Comparison of ENCODE assay signal across 12 cellular contexts in genomic region chr10:9294865-9295264, GRCh38.
A peak's percentile ranks its signal among the peaks of the same experiment; 100 is the strongest.
DNase-seq lines count a peak whose midpoint lies in the region; ATAC-seq and TF ChIP-seq lines count a peak whose summit lies in the region.
"Had no signal": no experiment of that assay in that cellular context is flagged by ENCODE, and none has a peak within 500 bp of the region (broad histone marks: within the 10 kb centered on the region; RNA-seq: fewer than 3 reads in every experiment).

No MANE protein-coding gene starts in this region.

- peaks cover 17% of the 10 kb centered on the region for H3K4me1 Mint-ChIP-seq in activated T-helper 1 cell treated with anti-CD3 and anti-CD28 coated beads, Interleukin-12 subunit alpha, Interleukin-12 subunit beta, Interleukin-2, Interleukin-4 antibody, amounts not matched to agents 30 ng/mL and 10 ng/mL and 1 ng/mL, durations not matched to agents 14 hours and 24 hours and 36 hours (ENCODE audit: low read depth)
- H3K4me1 Mint-ChIP-seq in neural progenitor cell, result peaks cover 6% of the 10 kb centered on the region

- H3K4me1 ChIP-seq in neural progenitor cell, result peaks cover 9% of the 10 kb centered on the region
- H3K4me1 ChIP-seq: esophagus squamous epithelium had no signal

- peak overlapping the region; percentile 36 for H3K4me3 Mint-ChIP-seq in activated T-helper 1 cell treated with anti-CD3 and anti-CD28 coated beads, Interleukin-12 subunit alpha, Interleukin-12 subunit beta, Interleukin-2, Interleukin-4 antibody, amounts not matched to agents 30 ng/mL and 10 ng/mL and 1 ng/mL, durations not matched to agents 14 hours and 24 hours and 36 hours
- H3K4me3 Mint-ChIP-seq in neural progenitor cell, result no peak overlapping the region

- H3K4me2 ChIP-seq in neural progenitor cell, result no peak overlapping the region

- H4K20me1 ChIP-seq in neural progenitor cell (ENCODE audit: low read depth), result no peaks in the 10 kb centered on the region

- DNase-seq in activated T-helper 1 cell treated with anti-CD3 and anti-CD28 coated beads, Interleukin-12 subunit alpha, Interleukin-12 subunit beta, Interleukin-2, Interleukin-4 antibody, amounts not matched to agents 30 ng/mL and 10 ng/mL and 1 ng/mL, durations not matched to agents 14 hours and 24 hours and 36 hours (ENCODE audit: low spot score), result peak; percentile 8
- no peak for DNase-seq in neural progenitor cell (ENCODE audit: low spot score)
- no peak for DNase-seq in superior temporal gyrus (ENCODE audit: extremely low spot score)
- DNase-seq in NCI-H1417 (lab: John Stamatoyannopoulos, UW), result no peak
- DNase-seq in WERI-Rb-1, result no peak
- DNase-seq: esophagus squamous epithelium; left ventricle myocardium superior; stimulated activated naive CD4-positive, alpha-beta T cell had no signal

- H3K9me3 ChIP-seq in neural progenitor cell (ENCODE audit: low read depth), result no peaks in the 10 kb centered on the region
- H3K9me3 ChIP-seq in WERI-Rb-1 (ENCODE audit: severe bottlenecking), result no peaks in the 10 kb centered on the region
- H3K9me3 ChIP-seq: esophagus squamous epithelium had no signal

- H3K9me3 Mint-ChIP-seq in activated T-helper 1 cell treated with anti-CD3 and anti-CD28 coated beads, Interleukin-12 subunit alpha, Interleukin-12 subunit beta, Interleukin-2, Interleukin-4 antibody, amounts not matched to agents 30 ng/mL and 10 ng/mL and 1 ng/mL, durations not matched to agents 14 hours and 24 hours and 36 hours, result peaks cover 4% of the 10 kb centered on the region
- no peaks in the 10 kb centered on the region for H3K9me3 Mint-ChIP-seq in neural progenitor cell

- H2AFZ ChIP-seq in neural progenitor cell (replicated peaks), result no peak overlapping the region

- H3K36me3 ChIP-seq in neural progenitor cell (no peaks in the 10 kb centered on the region), WERI-Rb-1 (no peaks in the 10 kb centered on the region)
- H3K36me3 ChIP-seq: esophagus squamous epithelium had no signal

- peak overlapping the region; percentile 68 for H3K27ac Mint-ChIP-seq in activated T-helper 1 cell treated with anti-CD3 and anti-CD28 coated beads, Interleukin-12 subunit alpha, Interleukin-12 subunit beta, Interleukin-2, Interleukin-4 antibody, amounts not matched to agents 30 ng/mL and 10 ng/mL and 1 ng/mL, durations not matched to agents 14 hours and 24 hours and 36 hours
- H3K27ac Mint-ChIP-seq in neural progenitor cell, result no peak overlapping the region

- H3K4me3 ChIP-seq in neural progenitor cell (no peak overlapping the region), WERI-Rb-1 (ENCODE audit: low read depth, low read length) (no peak overlapping the region)
- H3K4me3 ChIP-seq: esophagus squamous epithelium had no signal

- H3K27me3 Mint-ChIP-seq in activated T-helper 1 cell treated with anti-CD3 and anti-CD28 coated beads, Interleukin-12 subunit alpha, Interleukin-12 subunit beta, Interleukin-2, Interleukin-4 antibody, amounts not matched to agents 30 ng/mL and 10 ng/mL and 1 ng/mL, durations not matched to agents 14 hours and 24 hours and 36 hours (ENCODE audit: insufficient read depth), result peaks cover 3% of the 10 kb centered on the region
- H3K27me3 Mint-ChIP-seq in neural progenitor cell (ENCODE audit: insufficient read depth, low read depth), result no peaks in the 10 kb centered on the region

- H3K36me3 Mint-ChIP-seq in activated T-helper 1 cell treated with anti-CD3 and anti-CD28 coated beads, Interleukin-12 subunit alpha, Interleukin-12 subunit beta, Interleukin-2, Interleukin-4 antibody, amounts not matched to agents 30 ng/mL and 10 ng/mL and 1 ng/mL, durations not matched to agents 14 hours and 24 hours and 36 hours (ENCODE audit: low read depth), result no peaks in the 10 kb centered on the region
- no peaks in the 10 kb centered on the region for H3K36me3 Mint-ChIP-seq in neural progenitor cell

- TF ChIP-seq CTCF in neural progenitor cell (IDR thresholded peaks at IDR 0.05) (no peak), WERI-Rb-1 (IDR thresholded peaks at IDR 0.05; ENCODE audit: low read depth, low read length) (no peak)

- H3F3A ChIP-seq in neural progenitor cell (ENCODE audit: low read depth), result no peaks in the 10 kb centered on the region

- no peak overlapping the region for H3K9ac ChIP-seq in neural progenitor cell

- intact Hi-C loops in activated T-helper 1 cell treated with anti-CD3 and anti-CD28 coated beads, Interleukin-12 subunit alpha, Interleukin-12 subunit beta, Interleukin-2, Interleukin-4 antibody, amounts not matched to agents 30 ng/mL and 10 ng/mL and 1 ng/mL, durations not matched to agents 14 hours and 24 hours and 36 hours (cut with micrococcal nuclease), result loop anchor here (10.0 kb wide), 1 partner anchor 1160 kb away; no protein-coding TSS in a partner anchor

- H3K27me3 ChIP-seq in neural progenitor cell (no peaks in the 10 kb centered on the region), WERI-Rb-1 (ENCODE audit: insufficient read depth, low read depth, severe bottlenecking) (no peaks in the 10 kb centered on the region)

- no peaks in the 10 kb centered on the region for H3K79me2 ChIP-seq in neural progenitor cell (ENCODE audit: low read depth)

- ATAC-seq in GM18508 (IDR thresholded peaks at IDR 0.05; ENCODE audit: insufficient read depth, unreplicated experiment), result peak; percentile 95
- peak; percentile 87 for ATAC-seq in GM21367 (IDR thresholded peaks at IDR 0.05; ENCODE audit: unreplicated experiment)
- peak; percentile 94 for ATAC-seq in HG03103 (IDR thresholded peaks at IDR 0.05; ENCODE audit: low read depth, unreplicated experiment)
- ATAC-seq: left ventricle myocardium superior, sciatic nerve had no signal

- H3K27ac ChIP-seq in neural progenitor cell, result no peak overlapping the region
- H3K27ac ChIP-seq in WERI-Rb-1, result no peak overlapping the region
- H3K27ac ChIP-seq: esophagus squamous epithelium had no signal
